In genomic region chr6:9140861-9141534, GRCh38 we compare ENCODE assay signal across 12 cellular contexts.
A peak's percentile ranks its signal among the peaks of the same experiment; 100 is the strongest.
DNase-seq lines count a peak whose midpoint lies in the region; TF ChIP-seq lines count a peak whose summit lies in the region.
"Had no signal": no experiment of that assay in that cellular context is flagged by ENCODE, and none has a peak within 500 bp of the region (broad histone marks: within the 10 kb centered on the region; RNA-seq: fewer than 3 reads in every experiment).

No MANE protein-coding gene starts in this region.

- no peak for TF ChIP-seq CTCF in BJ (IDR thresholded peaks at IDR 0.05; ENCODE audit: insufficient read depth, low read depth, low read length)

- DNase-seq in BJ (ENCODE audit: low read depth), result peak; percentile 9
- DNase-seq in NCI-H1105 (lab: John Stamatoyannopoulos, UW), result peak; percentile 74
- DNase-seq in RPMI7951 (ENCODE audit: low read depth), result peak; percentile 58
- DNase-seq in iris pigment epithelial cell (ENCODE audit: low read depth), result peak; percentile 42
- no peak for DNase-seq in stimulated activated CD4-positive, alpha-beta T cell treated with anti-CD3 and anti-CD28 coated beads, Interleukin-2, amount 100 ng/mL, for 24 hours
- DNase-seq in foreskin melanocyte, result no peak
- no peak for DNase-seq in hippocampal formation (lab: John Stamatoyannopoulos, UW)
- no peak for DNase-seq in NCI-H226
- DNase-seq: activated gamma-delta T cell treated with Interleukin-2 at 50 U/mL for 16 hours; CD8-positive, alpha-beta T cell; WERI-Rb-1 had no signal

- H3K27me3 ChIP-seq in BJ (ENCODE audit: control insufficient read depth, insufficient read depth, low read length), result no peaks in the 10 kb centered on the region
- H3K27me3 ChIP-seq: Peyer's patch had no signal

- POLR2A ChIA-PET in BJ (lab: Charles Lee), result no interaction called here

- no peak overlapping the region for H3K4me3 ChIP-seq in BJ (ENCODE audit: low read depth, low read length)
- H3K4me3 ChIP-seq: Peyer's patch had no signal

- no peaks in the 10 kb centered on the region for H3K36me3 ChIP-seq in BJ (ENCODE audit: control insufficient read depth, insufficient read depth, low read length)
- H3K36me3 ChIP-seq: Peyer's patch, WERI-Rb-1 had no signal

- CTCF ChIA-PET in BJ (lab: Yijun Ruan, JAX), result interaction anchor here (0.5 kb wide), 1 partner anchor 1274 kb away, joined by 3 read pairs; the partner anchor contains the start of gene TFAP2A

Comparison
In these comparisons a context has a peak if more than half of its experiments do, and no peak if none do; other contexts are left out.
1. DNase-seq: peak in BJ (single experiment), NCI-H1105 (single experiment), RPMI7951 (single experiment) and iris pigment epithelial cell (single experiment); none in stimulated activated CD4-positive, alpha-beta T cell treated with anti-CD3 and anti-CD28 coated beads, Interleukin-2, amount 100 ng/mL, for 24 hours (0 of 2), foreskin melanocyte (single experiment), hippocampal formation (0 of 2) and NCI-H226 (single experiment).